ENCODE assay signal across 28 cellular contexts in the genomic region with DNA sequence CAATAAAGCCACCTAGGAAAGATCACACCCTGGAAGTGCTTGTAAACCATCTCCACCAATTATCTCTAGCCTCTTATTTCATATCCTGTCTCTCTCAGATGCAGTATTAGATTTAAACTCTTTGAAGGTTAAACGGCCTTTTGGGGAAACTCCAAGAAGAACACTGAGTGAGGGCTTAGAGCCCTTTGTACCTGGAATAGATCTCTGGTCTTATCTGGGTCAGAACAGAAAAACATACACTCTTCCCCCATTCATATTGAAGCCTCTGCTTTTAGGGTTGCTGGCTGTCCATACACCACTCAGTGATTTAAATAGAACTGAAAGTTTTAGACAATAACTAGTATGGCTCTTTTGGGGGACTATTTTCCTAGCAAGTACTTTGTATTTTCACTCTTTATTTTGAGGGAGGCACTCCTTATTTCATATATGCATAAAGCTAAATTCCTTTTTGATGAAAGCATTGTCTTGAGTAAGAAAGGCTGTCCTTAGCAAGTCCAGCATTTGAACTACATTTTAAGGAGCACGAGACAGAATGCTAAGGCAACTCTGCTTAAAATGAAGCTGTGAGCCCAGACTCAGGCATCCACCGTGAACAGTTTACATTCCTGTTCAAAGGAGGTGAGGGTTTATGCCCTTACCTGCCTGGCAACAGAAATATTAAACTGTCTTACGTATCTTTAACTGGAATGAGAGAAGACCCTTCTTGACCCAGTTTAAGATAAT. TPM values are rescaled to one million over a fixed set of nuclear protein-coding genes. Genes with fewer than 3 reads are reported as not detected.
DNase-seq lines count a peak whose midpoint lies in the region; ATAC-seq, FAIRE-seq and TF ChIP-seq lines count a peak whose summit lies in the region.
"Had no signal": no experiment of that assay in that cellular context is flagged by ENCODE, and none has a peak within 500 bp of the region (broad histone marks: within the 10 kb centered on the region; RNA-seq: fewer than 3 reads in every experiment).

No MANE protein-coding gene starts in this region.

- no peak overlapping the region for H3K27ac Mint-ChIP-seq in activated T-helper 17 cell treated with anti-CD3 and anti-CD28 coated beads, Interleukin-2, amount 50 U/mL, for 72 hours
- H3K27ac Mint-ChIP-seq: activated CD8-positive, alpha-beta T cell treated with anti-CD3 and anti-CD28 coated beads for 36 hours; activated naive CD4-positive, alpha-beta T cell treated with anti-CD3 and anti-CD28 coated beads, Interleukin-2, amount 50 U/mL, for 24 hours; activated T-helper 2 cell treated with anti-CD3 and anti-CD28 coated beads, Interferon-gamma antibody, Interleukin-2, Interleukin-4, amounts not matched to agents 10 μg/mL and 5 μg/mL and 100 μg/mL, durations not matched to agents 14 hours and 24 hours and 36 hours; CD8-positive, alpha-beta memory T cell; natural killer cell treated with Interleukin-12 subunit alpha and Interleukin-12 subunit beta and Interleukin-15 and Interleukin-18, amount 100 ng/mL, for 72 hours; T-helper 2 cell treated with Interferon-gamma antibody and Interleukin-4, amounts not matched to agents 5 μg/mL and 100 μg/mL, for 36 hours had no signal

- no peaks in the 10 kb centered on the region for H3K4me1 Mint-ChIP-seq in activated T-helper 17 cell treated with anti-CD3 and anti-CD28 coated beads, Interleukin-2, amount 50 U/mL, for 72 hours
- H3K4me1 Mint-ChIP-seq: CD8-positive, alpha-beta memory T cell had no signal

- no peaks in the 10 kb centered on the region for H4K20me1 ChIP-seq in GM23248 (ENCODE audit: insufficient read depth)

- no peak overlapping the region for H3K4me2 ChIP-seq in GM23248 (ENCODE audit: unreplicated experiment)

- ATAC-seq in GM18907 (IDR thresholded peaks at IDR 0.05; ENCODE audit: unreplicated experiment): no peak
- no peak for ATAC-seq in activated T-helper 17 cell treated with anti-CD3 and anti-CD28 coated beads, Interleukin-2, amount 50 U/mL, for 72 hours (replicated peaks)
- ATAC-seq in GM18867 (IDR thresholded peaks at IDR 0.05; ENCODE audit: unreplicated experiment): no peak
- ATAC-seq: activated CD8-positive, alpha-beta T cell treated with anti-CD3 and anti-CD28 coated beads for 36 hours; gastrocnemius medialis; HCT116; natural killer cell treated with Interleukin-12 subunit alpha and Interleukin-12 subunit beta and Interleukin-15 and Interleukin-18, amount 100 ng/mL, for 72 hours; right cardiac atrium had no signal

- 22 to 23% methylated on average over 4 of the region's 4 CpGs for WGBS in GM23248 (ENCODE audit: low coverage in 1 of 2, low lambda C conversion rate in 2 of 2, missing lambda C conversion rate in 2 of 2), 2 experiments

- no peaks in the 10 kb centered on the region for H3K9me2 ChIP-seq in GM23248 (ENCODE audit: insufficient read depth)

- in situ Hi-C loops in GM23248 (cut with MboI): no loop called here

- H3K36me3 ChIP-seq in GM23248 (ENCODE audit: low read depth): no peaks in the 10 kb centered on the region; the same call in 1 of the 2 replicates
- H3K36me3 ChIP-seq in bronchial epithelial cell (ENCODE audit: control insufficient read depth, insufficient read depth, low read length): no peaks in the 10 kb centered on the region
- no peaks in the 10 kb centered on the region for H3K36me3 ChIP-seq in rectal smooth muscle tissue (ENCODE audit: control insufficient read depth, insufficient read depth, low read length)
- H3K36me3 ChIP-seq: BE2C, gastrocnemius medialis, stomach, tibial artery had no signal

- DNase-seq in GM23248: peak; percentile 40
- peak; percentile 0 for DNase-seq in bronchial epithelial cell (ENCODE audit: low read depth)
- peak; percentile 48 for DNase-seq in fibroblast of the aortic adventitia (ENCODE audit: low read depth)
- no peak for DNase-seq in NCI-H2196 treated with DMSO at 0.1 percent for 48 hours (lab: John Stamatoyannopoulos, UW; ENCODE audit: unreplicated experiment)
- DNase-seq: activated CD8-positive, alpha-beta T cell treated with anti-CD3 and anti-CD28 coated beads for 36 hours; BE2C; CD8-positive, alpha-beta memory T cell; gastrocnemius medialis; kidney glomerular epithelial cell; MV-4-11; NCI-H1436; NCI-H82; right cardiac atrium; stimulated activated CD4-positive, alpha-beta T cell treated with anti-CD3 and anti-CD28 coated beads, Interleukin-12 subunit alpha, Interleukin-12 subunit beta, amount 100 ng/mL, for 4 hours; stimulated activated CD4-positive, alpha-beta T cell treated with anti-CD3 and anti-CD28 coated beads, Interleukin-4, amount 100 ng/mL, for 1 hour; stomach; tibial artery had no signal

- H3K27me3 ChIP-seq in GM23248 (replicated peaks; ENCODE audit: insufficient read depth): no peaks in the 10 kb centered on the region
- no peaks in the 10 kb centered on the region for H3K27me3 ChIP-seq in bronchial epithelial cell (ENCODE audit: control insufficient read depth, insufficient read depth, low read length)
- H3K27me3 ChIP-seq in rectal smooth muscle tissue (ENCODE audit: control insufficient read depth, insufficient read depth, low read length): no peaks in the 10 kb centered on the region
- H3K27me3 ChIP-seq: BE2C, gastrocnemius medialis, stomach, tibial artery had no signal

- no peak for FAIRE-seq in bronchial epithelial cell (lab: Jason Lieb, UNC)
- FAIRE-seq: GM12891 had no signal

- no peaks in the 10 kb centered on the region for H3K79me2 ChIP-seq in GM23248 (ENCODE audit: insufficient read depth)

- no peaks in the 10 kb centered on the region for H3K36me3 Mint-ChIP-seq in activated T-helper 17 cell treated with anti-CD3 and anti-CD28 coated beads, Interleukin-2, amount 50 U/mL, for 72 hours (ENCODE audit: low read depth)
- H3K36me3 Mint-ChIP-seq: natural killer cell treated with Interleukin-12 subunit alpha and Interleukin-12 subunit beta and Interleukin-15 and Interleukin-18, amount 100 ng/mL, for 72 hours had no signal

- H3K4me3 ChIP-seq in GM23248 (no peak overlapping the region), bronchial epithelial cell (ENCODE audit: low read depth, low read length) (no peak overlapping the region), fibroblast of the aortic adventitia (ENCODE audit: low read depth, low read length) (no peak overlapping the region), rectal smooth muscle tissue (ENCODE audit: low read length) (no peak overlapping the region)
- H3K4me3 ChIP-seq: gastrocnemius medialis, lung, stomach, tibial artery had no signal

- peak overlapping the region; percentile 24; the same call in 1 of the 2 replicates for H2AFZ ChIP-seq in GM23248

- no peak overlapping the region for H3K9ac ChIP-seq in GM23248
- no peak overlapping the region for H3K9ac ChIP-seq in rectal smooth muscle tissue (ENCODE audit: low read length)

- H3K4me1 ChIP-seq in GM23248 (ENCODE audit: insufficient read depth): peaks cover 17% of the 10 kb centered on the region
- no peaks in the 10 kb centered on the region for H3K4me1 ChIP-seq in rectal smooth muscle tissue (ENCODE audit: control insufficient read depth, insufficient read depth, low read length)
- H3K4me1 ChIP-seq: BE2C, stomach had no signal

- H3K4me3 Mint-ChIP-seq in activated T-helper 17 cell treated with anti-CD3 and anti-CD28 coated beads, Interleukin-2, amount 50 U/mL, for 72 hours: no peak overlapping the region
- H3K4me3 Mint-ChIP-seq: activated CD8-positive, alpha-beta T cell treated with anti-CD3 and anti-CD28 coated beads for 36 hours; activated naive CD4-positive, alpha-beta T cell treated with anti-CD3 and anti-CD28 coated beads, Interleukin-2, amount 50 U/mL, for 24 hours; CD8-positive, alpha-beta memory T cell; natural killer cell treated with Interleukin-12 subunit alpha and Interleukin-12 subunit beta and Interleukin-15 and Interleukin-18, amount 100 ng/mL, for 72 hours; T-helper 2 cell treated with Interferon-gamma antibody and Interleukin-4, amounts not matched to agents 5 μg/mL and 100 μg/mL, for 36 hours had no signal

- H3K27me3 Mint-ChIP-seq in activated T-helper 17 cell treated with anti-CD3 and anti-CD28 coated beads, Interleukin-2, amount 50 U/mL, for 72 hours: no peaks in the 10 kb centered on the region
- H3K27me3 Mint-ChIP-seq: activated CD8-positive, alpha-beta T cell treated with anti-CD3 and anti-CD28 coated beads for 36 hours; activated naive CD4-positive, alpha-beta T cell treated with anti-CD3 and anti-CD28 coated beads, Interleukin-2, amount 50 U/mL, for 24 hours; natural killer cell treated with Interleukin-12 subunit alpha and Interleukin-12 subunit beta and Interleukin-15 and Interleukin-18, amount 100 ng/mL, for 72 hours had no signal

- H3F3A ChIP-seq in GM23248 (ENCODE audit: insufficient read depth): no peaks in the 10 kb centered on the region

- no peak for TF ChIP-seq CTCF in bronchial epithelial cell (IDR thresholded peaks at IDR 0.05; ENCODE audit: insufficient read depth, low read length, severe bottlenecking)
- TF ChIP-seq CTCF in fibroblast of the aortic adventitia (IDR thresholded peaks at IDR 0.05; ENCODE audit: insufficient read depth, low read length): no peak

- no peaks in the 10 kb centered on the region for H3K9me3 ChIP-seq in GM23248 (ENCODE audit: low read depth)
- H3K9me3 ChIP-seq: BE2C, gastrocnemius medialis, stomach, tibial artery had no signal

- peak overlapping the region; percentile 21; the same call in 1 of the 2 replicates for H3K27ac ChIP-seq in GM23248
- peak overlapping the region; percentile 36 for H3K27ac ChIP-seq in rectal smooth muscle tissue (ENCODE audit: low read depth, low read length)
- H3K27ac ChIP-seq: gastrocnemius medialis had no signal

- no peaks in the 10 kb centered on the region for H3K9me3 Mint-ChIP-seq in activated T-helper 17 cell treated with anti-CD3 and anti-CD28 coated beads, Interleukin-2, amount 50 U/mL, for 72 hours
- H3K9me3 Mint-ChIP-seq: activated CD8-positive, alpha-beta T cell treated with anti-CD3 and anti-CD28 coated beads for 36 hours; activated naive CD4-positive, alpha-beta T cell treated with anti-CD3 and anti-CD28 coated beads, Interleukin-2, amount 50 U/mL, for 24 hours; activated T-helper 2 cell treated with anti-CD3 and anti-CD28 coated beads, Interferon-gamma antibody, Interleukin-2, Interleukin-4, amounts not matched to agents 10 μg/mL and 5 μg/mL and 100 μg/mL, durations not matched to agents 14 hours and 24 hours and 36 hours; CD8-positive, alpha-beta memory T cell; natural killer cell treated with Interleukin-12 subunit alpha and Interleukin-12 subunit beta and Interleukin-15 and Interleukin-18, amount 100 ng/mL, for 72 hours; T-helper 2 cell treated with Interferon-gamma antibody and Interleukin-4, amounts not matched to agents 5 μg/mL and 100 μg/mL, for 36 hours had no signal

RNA-seq across cellular contexts. Expression of gene YY2, which starts 17.4 kb away (rescaled TPM):
- total RNA-seq in GM23248 (2014; rRNA removed; shearing (Covaris generic)): 0.38 and 1.4 TPM in 2 replicates
- polyA plus RNA-seq in GM23248 (2016; fragmentation: Nextera tagmentation; extraction: Ambion mirVana): 1.5 and 1.9 TPM in 2 replicates
- total RNA-seq in bronchial epithelial cell: 0.79 and 1.3 TPM in 2 replicates
- 0.16 and 2.4 TPM in 2 replicates for total RNA-seq in fibroblast of the aortic adventitia (ENCODE audit: low replicate concordance)
- under 1 TPM; 0.39 to 0.56 TPM for total RNA-seq in activated T-helper 17 cell treated with anti-CD3 and anti-CD28 coated beads, Interleukin-2, amount 50 U/mL, for 72 hours

RNA-seq across cellular contexts. Expression of gene MBTPS2, which starts 33.8 kb away (rescaled TPM):
- total RNA-seq in GM23248 (2014; rRNA removed; shearing (Covaris generic)): 9.2 and 11.7 TPM in 2 replicates
- 24.0 and 25.5 TPM in 2 replicates for polyA plus RNA-seq in GM23248 (2016; fragmentation: Nextera tagmentation; extraction: Ambion mirVana)
- 3.9 and 4.6 TPM in 2 replicates for total RNA-seq in bronchial epithelial cell
- 4.6 and 12.9 TPM in 2 replicates for total RNA-seq in fibroblast of the aortic adventitia (ENCODE audit: low replicate concordance)
- 1 to 10 TPM; 2.6 to 3.2 TPM for total RNA-seq in activated T-helper 17 cell treated with anti-CD3 and anti-CD28 coated beads, Interleukin-2, amount 50 U/mL, for 72 hours
